In the genomic region with DNA sequence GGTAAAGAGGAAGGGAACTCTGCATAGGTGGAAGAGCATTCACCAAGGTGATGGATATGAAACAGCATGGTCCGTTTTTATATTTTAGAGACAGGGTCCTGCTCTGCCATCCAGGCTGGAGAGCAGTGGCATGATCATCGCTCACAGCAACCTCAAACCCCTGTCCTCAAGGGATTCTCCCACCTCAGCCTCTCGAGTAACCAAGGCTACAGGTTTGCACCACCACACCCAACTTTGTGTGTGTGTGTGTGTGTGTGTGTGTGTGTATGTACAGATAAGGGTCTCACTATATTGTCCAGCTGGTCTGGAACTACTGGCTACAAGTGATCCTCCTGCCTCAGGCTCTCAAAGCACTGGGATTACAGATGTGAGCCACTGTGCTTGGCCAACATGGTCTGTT, we compare ENCODE assay signal across 11 cellular contexts.
"Had no signal": no experiment of that assay in that cellular context is flagged by ENCODE, and none has a peak within 500 bp of the region (broad histone marks: within the 10 kb centered on the region; RNA-seq: fewer than 3 reads in every experiment).

No MANE protein-coding gene starts in this region.

- H3K4me3 ChIP-seq: GM23248, GM23338, HAP-1 had no signal

- DNase-seq: GM23248, GOT3, H7, H9, HCEC 1CT, HFFc6 had no signal

- H3K27ac ChIP-seq: GM23248 had no signal

- FAIRE-seq: H1, H54 had no signal

- H3K9ac ChIP-seq: GM23248 had no signal

- H2AFZ ChIP-seq: GM23248, GM23338 had no signal

- ATAC-seq: GM23338, HCT116 had no signal

- H3K36me3 ChIP-seq: HAP-1 had no signal

- H3K4me2 ChIP-seq: GM23338 had no signal

- H3K9me3 ChIP-seq: HAP-1 had no signal
